Comparison of ENCODE assay signal across 20 cellular contexts in the genomic region with DNA sequence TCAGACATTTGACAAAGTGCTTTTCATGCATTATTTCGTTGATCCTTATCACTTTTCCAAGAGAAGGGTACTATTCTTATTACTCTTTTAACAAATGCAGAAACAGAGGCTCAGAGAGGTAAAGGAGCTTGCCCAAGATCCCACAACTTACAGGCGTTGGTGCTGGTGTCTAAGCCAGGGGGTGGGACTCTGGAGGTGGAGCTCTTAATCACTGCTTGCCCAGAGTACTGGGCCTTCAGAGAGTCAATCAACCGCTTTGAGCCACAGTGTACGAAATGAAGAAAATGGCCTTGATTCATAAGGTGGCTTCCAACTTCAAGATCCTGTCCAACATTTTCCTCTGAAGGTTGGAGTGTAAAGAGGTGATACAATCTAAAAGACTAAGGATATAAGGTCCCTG.
"Had no signal": no experiment of that assay in that cellular context is flagged by ENCODE, and none has a peak within 500 bp of the region (broad histone marks: within the 10 kb centered on the region; RNA-seq: fewer than 3 reads in every experiment).

No MANE protein-coding gene starts in this region.

- DNase-seq: IMR-90, Kasumi-1, KG1, MM.1S, NCI-H1092 treated with DMSO at 0.1 percent for 48 hours, NCI-H1436, NCI-H187, NCI-H2029, NCI-H2081 treated with DMSO at 0.1 percent for 48 hours, NCI-H2171, NCI-H226, NCI-H446, NCI-H510A, NCI-H524 treated with DMSO at 0.1 percent for 48 hours, NCI-H69, NCI-H774, SHP77, SK-N-SH had no signal

- H3K9me3 ChIP-seq: SK-N-SH had no signal

- H3K4me2 ChIP-seq: SK-N-SH had no signal

- H3K9ac ChIP-seq: SK-N-SH had no signal

- H3K27ac ChIP-seq: RWPE1 had no signal

- ATAC-seq: HepG2 had no signal
